ENCODE assay signal across 14 cellular contexts in genomic region chr2:128638741-128639477, GRCh38.
DNase-seq lines count a peak whose midpoint lies in the region; ATAC-seq, FAIRE-seq and TF ChIP-seq lines count a peak whose summit lies in the region.
"Had no signal": no experiment of that assay in that cellular context is flagged by ENCODE, and none has a peak within 500 bp of the region (broad histone marks: within the 10 kb centered on the region; RNA-seq: fewer than 3 reads in every experiment).

No MANE protein-coding gene starts in this region.

- H3K27me3 Mint-ChIP-seq in brain: peaks cover 7% of the 10 kb centered on the region
- H3K27me3 Mint-ChIP-seq in stimulated activated naive B cell treated with anti-CD40 and anti-IgM and Interleukin-4, amounts not matched to agents 10 μg/mL and 1 μg/mL and 100 μg/mL, for 72 hours: no peaks in the 10 kb centered on the region

- no peak overlapping the region for H3K27ac ChIP-seq in GM23248
- H3K27ac ChIP-seq: left lung, suprapubic skin had no signal

- no peaks in the 10 kb centered on the region; the same call in 1 of the 2 replicates for H3K27me3 ChIP-seq in GM23248 (replicated peaks; ENCODE audit: insufficient read depth)
- H3K27me3 ChIP-seq: left lung, suprapubic skin had no signal

- H3K36me3 ChIP-seq in GM23248 (ENCODE audit: low read depth): no peaks in the 10 kb centered on the region
- H3K36me3 ChIP-seq: left lung, suprapubic skin had no signal

- 84 to 85% methylated on average over 9 of the region's 9 CpGs for WGBS in GM23248 (ENCODE audit: low coverage in 1 of 2, low lambda C conversion rate in 2 of 2, missing lambda C conversion rate in 2 of 2), 2 experiments

- no peak for TF ChIP-seq POLR2A in GM12891 (IDR thresholded peaks at IDR 0.05; ENCODE audit: low read depth, low read length)

- in situ Hi-C loops in GM23248 (cut with MboI): no loop called here

- H3K9ac ChIP-seq in GM23248: no peak overlapping the region

- no peak overlapping the region for H3K4me2 ChIP-seq in GM23248 (ENCODE audit: unreplicated experiment)

- no peaks in the 10 kb centered on the region for H4K20me1 ChIP-seq in GM23248 (ENCODE audit: insufficient read depth)

- no peaks in the 10 kb centered on the region for H3K79me2 ChIP-seq in GM23248 (ENCODE audit: insufficient read depth)

- peaks cover 1% of the 10 kb centered on the region; the same call in 1 of the 2 replicates for H3K4me1 ChIP-seq in GM23248 (ENCODE audit: insufficient read depth)
- H3K4me1 ChIP-seq: suprapubic skin had no signal

- H3K9me2 ChIP-seq in GM23248 (ENCODE audit: insufficient read depth): no peaks in the 10 kb centered on the region

- H3K4me3 Mint-ChIP-seq in brain: peak overlapping the region in 4 of 5 experiments; percentile 4 to 47 (median 28)
- no peak overlapping the region for H3K4me3 Mint-ChIP-seq in stimulated activated naive B cell treated with anti-CD40 and anti-IgM and Interleukin-4, amounts not matched to agents 10 μg/mL and 1 μg/mL and 100 μg/mL, for 72 hours
- H3K4me3 Mint-ChIP-seq: CD8-positive, alpha-beta T cell had no signal

- H3K36me3 Mint-ChIP-seq in brain: no peaks in the 10 kb centered on the region
- H3K36me3 Mint-ChIP-seq in stimulated activated naive B cell treated with anti-CD40 and anti-IgM and Interleukin-4, amounts not matched to agents 10 μg/mL and 1 μg/mL and 100 μg/mL, for 72 hours: no peaks in the 10 kb centered on the region
- H3K36me3 Mint-ChIP-seq: CD8-positive, alpha-beta T cell had no signal

- H3K4me3 ChIP-seq in AG10803 (ENCODE audit: low read length): no peak overlapping the region
- no peak overlapping the region for H3K4me3 ChIP-seq in GM23248
- H3K4me3 ChIP-seq: left lung, suprapubic skin had no signal

- no peaks in the 10 kb centered on the region for H3K9me3 ChIP-seq in GM23248 (ENCODE audit: low read depth)
- H3K9me3 ChIP-seq: left lung, suprapubic skin had no signal

- TF ChIP-seq CTCF in AG10803 (conservative IDR thresholded peaks at IDR 0.05; ENCODE audit: low read length) (no peak), brain (conservative IDR thresholded peaks at IDR 0.05) (no peak)

- peaks cover 0 to 3% (median 0%) of the 10 kb centered on the region in 5 experiments for H3K9me3 Mint-ChIP-seq in brain
- H3K9me3 Mint-ChIP-seq in stimulated activated naive B cell treated with anti-CD40 and anti-IgM and Interleukin-4, amounts not matched to agents 10 μg/mL and 1 μg/mL and 100 μg/mL, for 72 hours: no peaks in the 10 kb centered on the region
- H3K9me3 Mint-ChIP-seq: CD8-positive, alpha-beta T cell had no signal

- H3F3A ChIP-seq in GM23248 (ENCODE audit: insufficient read depth): no peaks in the 10 kb centered on the region

- DNase-seq in AG10803 (ENCODE audit: low read depth): peak; percentile 39
- peak; percentile 70 for DNase-seq in GM23248
- peak; percentile 83 for DNase-seq in left kidney (ENCODE audit: low read depth, low spot score)
- no peak for DNase-seq in stimulated activated naive B cell treated with anti-CD40 and anti-IgM and Interleukin-4, amounts not matched to agents 10 μg/mL and 1 μg/mL and 100 μg/mL, for 72 hours
- DNase-seq in GM12891 (ENCODE audit: insufficient read length, low spot score): no peak
- no peak for DNase-seq in activated CD4-positive, alpha-beta T cell treated with anti-CD3 and anti-CD28 coated beads for 48 hours
- no peak for DNase-seq in NCI-H2029 treated with DMSO at 0.1 percent for 48 hours (lab: John Stamatoyannopoulos, UW)
- DNase-seq: activated CD8-positive, alpha-beta memory T cell treated with anti-CD3 and anti-CD28 coated beads, Interleukin-2, amount 50 U/mL, for 4 hours; dermis blood vessel endothelial cell; stimulated activated CD4-positive, alpha-beta T cell treated with anti-CD3 and anti-CD28 coated beads, Interleukin-12 subunit alpha, Interleukin-12 subunit beta, amount 100 ng/mL, for 4 hours had no signal

- ATAC-seq in stimulated activated naive B cell treated with anti-CD40 and anti-IgM and Interleukin-4, amounts not matched to agents 10 μg/mL and 1 μg/mL and 100 μg/mL, for 72 hours (replicated peaks): no peak
- ATAC-seq: CD8-positive, alpha-beta T cell; left lung had no signal

- H3K27ac Mint-ChIP-seq in brain: peak overlapping the region; percentile 86 to 97 (median 91)
- H3K27ac Mint-ChIP-seq in stimulated activated naive B cell treated with anti-CD40 and anti-IgM and Interleukin-4, amounts not matched to agents 10 μg/mL and 1 μg/mL and 100 μg/mL, for 72 hours: no peak overlapping the region
- H3K27ac Mint-ChIP-seq: CD8-positive, alpha-beta T cell had no signal

- H3K4me1 Mint-ChIP-seq in brain: peaks cover 75% of the 10 kb centered on the region
- H3K4me1 Mint-ChIP-seq in stimulated activated naive B cell treated with anti-CD40 and anti-IgM and Interleukin-4, amounts not matched to agents 10 μg/mL and 1 μg/mL and 100 μg/mL, for 72 hours: peaks cover 4 to 17% of the 10 kb centered on the region in 2 donors

- no peak for FAIRE-seq in GM12891 (lab: Jason Lieb, UNC)

- no peak overlapping the region for H2AFZ ChIP-seq in GM23248

TF ChIP-seq in GM12891, 5 proteins besides CTCF, POLR2A, EP300 and RAD21:
- TF ChIP-seq SPI1 (IDR thresholded peaks at IDR 0.05; ENCODE audit: low read depth, low read length) (no peak), POU2F2 (IDR thresholded peaks at IDR 0.05; ENCODE audit: low read depth, low read length) (no peak), TAF1 (IDR thresholded peaks at IDR 0.05; ENCODE audit: low read depth, low read length) (no peak), PAX5 (IDR thresholded peaks at IDR 0.05; ENCODE audit: insufficient read depth, low read length, severe bottlenecking) (no peak), POLR2AphosphoS5 (IDR thresholded peaks at IDR 0.05; ENCODE audit: low read depth, low read length) (no peak)

Comparison
In these comparisons a context has a peak if more than half of its experiments do, and no peak if none do; other contexts are left out.
1. DNase-seq: peak in AG10803 (single experiment), GM23248 (single experiment) and left kidney (single experiment); none in stimulated activated naive B cell treated with anti-CD40 and anti-IgM and Interleukin-4, amounts not matched to agents 10 μg/mL and 1 μg/mL and 100 μg/mL, for 72 hours (single experiment), GM12891 (single experiment), activated CD4-positive, alpha-beta T cell treated with anti-CD3 and anti-CD28 coated beads for 48 hours (single experiment) and NCI-H2029 treated with DMSO at 0.1 percent for 48 hours (single experiment).
2. H3K4me3 Mint-ChIP-seq: peak in brain (4 of 5); none in stimulated activated naive B cell treated with anti-CD40 and anti-IgM and Interleukin-4, amounts not matched to agents 10 μg/mL and 1 μg/mL and 100 μg/mL, for 72 hours (0 of 2).